7 cellular contexts compared by ENCODE assay signal in the genomic region with DNA sequence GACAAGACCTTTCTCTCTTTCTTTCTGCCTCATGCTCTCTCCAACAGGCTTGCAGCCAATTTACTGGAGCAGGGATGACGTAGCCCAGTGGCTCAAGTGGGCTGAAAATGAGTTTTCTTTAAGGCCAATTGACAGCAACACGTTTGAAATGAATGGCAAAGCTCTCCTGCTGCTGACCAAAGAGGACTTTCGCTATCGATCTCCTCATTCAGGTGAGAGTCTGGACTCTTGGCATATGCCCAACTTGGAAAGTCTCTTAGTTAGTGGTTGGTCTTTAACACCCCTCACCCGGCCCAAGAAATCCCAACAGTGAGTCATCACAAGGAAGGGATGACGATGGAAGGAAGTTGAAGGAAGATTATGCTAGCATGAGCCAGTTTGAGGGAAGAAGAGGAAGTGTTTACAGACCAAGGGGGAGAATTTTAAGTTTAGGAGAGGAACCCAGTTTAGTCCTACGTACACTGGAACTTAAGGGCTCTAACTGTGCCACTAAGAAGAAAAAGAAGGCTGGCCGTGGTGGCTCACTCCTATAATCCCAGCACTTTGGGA.
DNase-seq lines count a peak whose midpoint lies in the region; ATAC-seq and TF ChIP-seq lines count a peak whose summit lies in the region.

No MANE protein-coding gene starts in this region.

- no peak for ATAC-seq in T-helper 17 cell
- ATAC-seq in left ventricle myocardium superior: peak; percentile 59
- no peak for ATAC-seq in HG03139 (IDR thresholded peaks at IDR 0.05; ENCODE audit: unreplicated experiment)

- intact Hi-C loops in left ventricle myocardium superior (cut with micrococcal nuclease): no loop called here

- H3K4me1 ChIP-seq in suprapubic skin: peaks cover 31% of the 10 kb centered on the region

- TF ChIP-seq CTCF in suprapubic skin (IDR thresholded peaks at IDR 0.05): no peak

- H3K9me3 ChIP-seq in T-helper 17 cell (ENCODE audit: control insufficient read depth, low read length, poor library complexity, severe bottlenecking) (no peaks in the 10 kb centered on the region), suprapubic skin (no peaks in the 10 kb centered on the region)

- H3K36me3 Mint-ChIP-seq in T-helper 17 cell (ENCODE audit: low read depth): peaks cover 15% of the 10 kb centered on the region

- TF ChIP-seq EP300 in suprapubic skin (IDR thresholded peaks at IDR 0.05): no peak

- H3K36me3 ChIP-seq in suprapubic skin: peaks cover 14% of the 10 kb centered on the region

- WGBS in suprapubic skin: 70% methylated on average over 8 of the region's 8 CpGs

- H3K4me3 ChIP-seq in suprapubic skin: no peak overlapping the region

- peak overlapping the region; percentile 24 for H3K27ac Mint-ChIP-seq in T-helper 17 cell

- peak overlapping the region; percentile 76 for H3K27ac ChIP-seq in suprapubic skin

- no peak overlapping the region for H3K4me3 Mint-ChIP-seq in T-helper 17 cell

- DNase-seq in MV-4-11 (lab: John Stamatoyannopoulos, UW): peak; percentile 83
- DNase-seq in T-helper 17 cell: no peak
- DNase-seq in left ventricle myocardium superior: no peak
- no peak for DNase-seq in suprapubic skin (ENCODE audit: low spot score in 2 of 2)
- no peak for DNase-seq in activated effector memory CD4-positive, alpha-beta T cell treated with Interleukin-2 at 50 U/mL for 16 hours
- no peak for DNase-seq in activated CD4-positive, CD25-positive, alpha-beta regulatory T cell (lab: John Stamatoyannopoulos, UW)

- no peaks in the 10 kb centered on the region for H3K27me3 Mint-ChIP-seq in T-helper 17 cell

- H3K27me3 ChIP-seq in suprapubic skin: no peaks in the 10 kb centered on the region

- peaks cover 31% of the 10 kb centered on the region for H3K4me1 Mint-ChIP-seq in T-helper 17 cell

- TF ChIP-seq POLR2A in suprapubic skin (IDR thresholded peaks at IDR 0.05): no peak
